Comparison of ENCODE assay signal across 14 cellular contexts in genomic region chr6:42331019-42331418, GRCh38.
"Had no signal": no experiment of that assay in that cellular context is flagged by ENCODE, and none has a peak within 500 bp of the region (broad histone marks: within the 10 kb centered on the region; RNA-seq: fewer than 3 reads in every experiment).

No MANE protein-coding gene starts in this region.

- H3K4me1 Mint-ChIP-seq: neural crest cell had no signal

- H3K4me1 ChIP-seq: colonic mucosa, tibial artery, uterus had no signal

- H3K9me3 Mint-ChIP-seq: memory B cell, neural crest cell had no signal

- H3K27me3 Mint-ChIP-seq: memory B cell had no signal

- H3K4me3 Mint-ChIP-seq: memory B cell, neural crest cell had no signal

- H3K27ac Mint-ChIP-seq: memory B cell had no signal

- H3K36me3 Mint-ChIP-seq: memory B cell had no signal

- H3K27me3 ChIP-seq: cardiac muscle cell, colonic mucosa, heart left ventricle, tibial artery, uterus had no signal

- DNase-seq: activated CD4-positive, alpha-beta T cell treated with anti-CD3 and anti-CD28 coated beads, Interleukin-2, amount 50 U/mL, for 48 hours; colonic mucosa; effector CD4-positive, alpha-beta T cell; heart left ventricle; left ventricle myocardium inferior; right cardiac atrium; small intestine; T-helper 2 cell; tibial artery; uterus had no signal

- H3K27ac ChIP-seq: cardiac muscle cell, colonic mucosa, heart left ventricle, left ventricle myocardium inferior, tibial artery, uterus had no signal

- H3K4me3 ChIP-seq: cardiac muscle cell, colonic mucosa, heart left ventricle, left ventricle myocardium inferior, tibial artery, uterus had no signal

- H3K36me3 ChIP-seq: cardiac muscle cell, colonic mucosa, heart left ventricle, left ventricle myocardium inferior, tibial artery, uterus had no signal

- H3K9me3 ChIP-seq: colonic mucosa, heart left ventricle, left ventricle myocardium inferior, tibial artery, uterus had no signal

- ATAC-seq: activated CD4-positive, CD25-positive, alpha-beta regulatory T cell treated with anti-CD3 and anti-CD28 coated beads, Interleukin-2, amount 50 U/mL, for 24 hours; right cardiac atrium had no signal
